15 cellular contexts compared by ENCODE assay signal in genomic region chr5:159616967-159617366, GRCh38.
DNase-seq lines count a peak whose midpoint lies in the region; ATAC-seq and TF ChIP-seq lines count a peak whose summit lies in the region.
"Had no signal": no experiment of that assay in that cellular context is flagged by ENCODE, and none has a peak within 500 bp of the region (broad histone marks: within the 10 kb centered on the region; RNA-seq: fewer than 3 reads in every experiment).

No MANE protein-coding gene starts in this region.

- DNase-seq in Ammon's horn (ENCODE audit: low spot score), result peak; percentile 37
- DNase-seq in M059J (ENCODE audit: low read depth), result peak; percentile 66
- peak; percentile 9 for DNase-seq in amniotic epithelial cell (ENCODE audit: low read depth)
- no peak for DNase-seq in NCI-H1092 treated with DMSO at 0.1 percent for 48 hours (lab: John Stamatoyannopoulos, UW)
- no peak for DNase-seq in NCI-H526 (lab: John Stamatoyannopoulos, UW)
- no peak for DNase-seq in tibial artery
- DNase-seq: activated naive CD4-positive, alpha-beta T cell; DMS153; H9; Kasumi-1; kidney; NCI-H2171; ovary had no signal

- WGBS in gastroesophageal sphincter (ENCODE audit: low coverage in 1 of 2), 2 donors, result 0 to 30% methylated on average over 1 to 2 of the region's 2 CpGs

- no peak for TF ChIP-seq EP300 in gastroesophageal sphincter (IDR thresholded peaks at IDR 0.05)

- H3K4me3 ChIP-seq in gastroesophageal sphincter (no peak overlapping the region), tibial artery (no peak overlapping the region)
- H3K4me3 ChIP-seq: ovary had no signal

- TF ChIP-seq POLR2A in gastroesophageal sphincter (IDR thresholded peaks at IDR 0.05), result no peak

- H3K36me3 ChIP-seq in gastroesophageal sphincter, result no peaks in the 10 kb centered on the region
- no peaks in the 10 kb centered on the region for H3K36me3 ChIP-seq in tibial artery
- H3K36me3 ChIP-seq: ovary had no signal

- H3K27ac ChIP-seq in gastroesophageal sphincter (no peak overlapping the region), tibial artery (no peak overlapping the region)
- H3K27ac ChIP-seq: ovary had no signal

- intact Hi-C loops in tibial artery (cut with DNase I; ENCODE audit: low total_unique reads), result no loop called here

- H3K9me3 ChIP-seq in gastroesophageal sphincter (peaks cover 0 to 10% (median 0%) of the 10 kb centered on the region in 3 donors), tibial artery (no peaks in the 10 kb centered on the region)
- H3K9me3 ChIP-seq: ovary had no signal

- no peaks in the 10 kb centered on the region for H3K4me1 ChIP-seq in gastroesophageal sphincter
- peaks cover 0 to 11% (median 2%) of the 10 kb centered on the region in 4 donors for H3K4me1 ChIP-seq in tibial artery

- TF ChIP-seq CTCF in gastroesophageal sphincter (IDR thresholded peaks at IDR 0.05) (no peak), tibial artery (IDR thresholded peaks at IDR 0.05) (no peak)

- H3K27me3 ChIP-seq in gastroesophageal sphincter (no peaks in the 10 kb centered on the region), tibial artery (no peaks in the 10 kb centered on the region)
- H3K27me3 ChIP-seq: ovary had no signal

- peak; percentile 16 for ATAC-seq in gastroesophageal sphincter
- ATAC-seq in GM21381 (IDR thresholded peaks at IDR 0.05; ENCODE audit: unreplicated experiment), result no peak

Comparison
In these comparisons a context has a peak if more than half of its experiments do, and no peak if none do; other contexts are left out.
1. DNase-seq: peak in Ammon's horn (single experiment), M059J (single experiment) and amniotic epithelial cell (single experiment); none in NCI-H1092 treated with DMSO at 0.1 percent for 48 hours (single experiment), NCI-H526 (0 of 2) and tibial artery (0 of 2).